18 cellular contexts compared by ENCODE assay signal in genomic region chr12:107486140-107486892, GRCh38.
A peak's percentile ranks its signal among the peaks of the same experiment; 100 is the strongest.
DNase-seq lines count a peak whose midpoint lies in the region; ATAC-seq and TF ChIP-seq lines count a peak whose summit lies in the region.
"Had no signal": no experiment of that assay in that cellular context is flagged by ENCODE, and none has a peak within 500 bp of the region (broad histone marks: within the 10 kb centered on the region; RNA-seq: fewer than 3 reads in every experiment).

No MANE protein-coding gene starts in this region.

- no peak overlapping the region for H4K91ac ChIP-seq in IMR-90 (ENCODE audit: insufficient read depth, low read depth, low read length)

- no peak overlapping the region for H3K4me3 ChIP-seq in IMR-90 (ENCODE audit: insufficient read depth, low read depth, low read length)
- H3K4me3 ChIP-seq in adipocyte (ENCODE audit: low read length): no peak overlapping the region

- H3K27ac ChIP-seq in IMR-90 (ENCODE audit: insufficient read depth, low read length): no peak overlapping the region
- H3K27ac ChIP-seq: 22Rv1 had no signal

- intact Hi-C loops in IMR-90 (cut with micrococcal nuclease): no loop called here

- H3K36me3 ChIP-seq in IMR-90 (ENCODE audit: control insufficient read depth, insufficient read depth, low read length) (no peaks in the 10 kb centered on the region), adipocyte (ENCODE audit: control insufficient read depth, insufficient read depth, low read length, severe bottlenecking) (no peaks in the 10 kb centered on the region)

- no peak overlapping the region for H2AK9ac ChIP-seq in IMR-90 (replicated peaks; ENCODE audit: low read depth, low read length, poor library complexity)

- H3K9me1 ChIP-seq in IMR-90 (ENCODE audit: insufficient read depth, low read length): no peaks in the 10 kb centered on the region

- CTCF ChIA-PET in IMR-90 (lab: Yijun Ruan, JAX): no interaction called here

- H3K27me3 ChIP-seq in IMR-90 (ENCODE audit: control insufficient read depth, insufficient read depth, low read length) (peaks cover 4% of the 10 kb centered on the region; the same call in 1 of the 2 replicates), adipocyte (replicated peaks; ENCODE audit: control insufficient read depth, insufficient read depth, low read length) (peaks cover 8% of the 10 kb centered on the region)

- H3K4me2 ChIP-seq in IMR-90 (ENCODE audit: low read depth, low read length): 0 out of 2 replicates have a peak overlapping the region, but pooled peaks have one; percentile 17

- H3K23ac ChIP-seq in IMR-90 (ENCODE audit: low read depth, low read length): no peak overlapping the region

- H3K18ac ChIP-seq in IMR-90 (ENCODE audit: low read depth, low read length): no peak overlapping the region; the same call in 1 of the 2 replicates

- no peak overlapping the region for H2BK15ac ChIP-seq in IMR-90 (ENCODE audit: low read depth, low read length)

- no peak overlapping the region for H4K5ac ChIP-seq in IMR-90 (ENCODE audit: low read depth, low read length)

- in situ Hi-C loops in IMR-90 (cut with MboI; ENCODE audit: low sequenced_read_pairs): no loop called here

- DNase-seq in DMS153 (lab: John Stamatoyannopoulos, UW): peak; percentile 42
- DNase-seq in DMS153 treated with DMSO at 0.1 percent for 48 hours (lab: John Stamatoyannopoulos, UW; ENCODE audit: unreplicated experiment): no peak
- no peak for DNase-seq in IMR-90
- no peak for DNase-seq in adipocyte (ENCODE audit: low read depth)
- DNase-seq in nephron progenitor cell: no peak
- no peak for DNase-seq in cerebellum (ENCODE audit: low spot score)
- DNase-seq in activated T-cell treated with anti-CD3 and anti-CD28 coated beads, Interleukin-2, amount 50 U/mL, for 72 hours: no peak
- DNase-seq: COR-L47; NCI-H1436 treated with DMSO at 0.1 percent for 48 hours; NCI-H2107; NCI-H2227 treated with DMSO at 0.1 percent for 48 hours; NCI-H524; NK-92 treated with Interleukin-12 subunit alpha and Interleukin-12 subunit beta, amount 100 ng/mL, for 24 hours; RPMI8226; SIG-M5 had no signal

- no peak overlapping the region for H2BK120ac ChIP-seq in IMR-90 (ENCODE audit: low read depth, low read length)

- TF ChIP-seq POLR2A in IMR-90 (IDR thresholded peaks at IDR 0.05; ENCODE audit: low read depth, low read length): no peak

- H2BK5ac ChIP-seq in IMR-90 (ENCODE audit: low read depth, low read length, poor library complexity, severe bottlenecking): no peak overlapping the region

- H3K9me3 ChIP-seq in IMR-90 (ENCODE audit: control insufficient read depth, insufficient read depth, low read length) (no peaks in the 10 kb centered on the region), adipocyte (ENCODE audit: control insufficient read depth, low read length) (no peaks in the 10 kb centered on the region)

- H3K9ac ChIP-seq in IMR-90 (ENCODE audit: low read depth, low read length): no peak overlapping the region
- H3K9ac ChIP-seq in adipocyte (ENCODE audit: low read length): peak overlapping the region; percentile 11

- no peak overlapping the region for H2AK5ac ChIP-seq in IMR-90 (ENCODE audit: low read depth, low read length)

- no peak for ATAC-seq in IMR-90 (ENCODE audit: low read depth)
- no peak for ATAC-seq in HG02852 (IDR thresholded peaks at IDR 0.05; ENCODE audit: unreplicated experiment)
- no peak for ATAC-seq in activated T-cell treated with anti-CD3 and anti-CD28 coated beads, Interleukin-2, amount 50 U/mL, for 72 hours (replicated peaks in 1 of 2)

- H3K14ac ChIP-seq in IMR-90 (replicated peaks; ENCODE audit: low read depth, low read length): no peak overlapping the region

- no CpG with 5 or more reads among the region's 2 CpGs for WGBS in IMR-90 (ENCODE audit: extremely low coverage in 2 of 2, insufficient read length in 1 of 2), 2 experiments

- no peaks in the 10 kb centered on the region for H3K36me3 Mint-ChIP-seq in nephron progenitor cell (ENCODE audit: low read depth)
- no peaks in the 10 kb centered on the region for H3K36me3 Mint-ChIP-seq in activated T-cell treated with anti-CD3 and anti-CD28 coated beads, Interleukin-2, amount 50 U/mL, for 72 hours (ENCODE audit: insufficient read depth in 2 of 2)
- H3K36me3 Mint-ChIP-seq: IgD-negative memory B cell had no signal

- POLR2A ChIA-PET in IMR-90 (lab: Charles Lee; ENCODE audit: unreplicated experiment): no interaction called here

- H2BK20ac ChIP-seq in IMR-90 (ENCODE audit: low read depth, low read length): no peak overlapping the region

- H3K4me1 ChIP-seq in IMR-90 (ENCODE audit: control insufficient read depth, insufficient read depth, low read length) (no peaks in the 10 kb centered on the region; the same call in 1 of the 2 replicates), adipocyte (ENCODE audit: control insufficient read depth, insufficient read depth, low read length) (peaks cover 38% of the 10 kb centered on the region)

- no peak overlapping the region for H4K8ac ChIP-seq in IMR-90 (ENCODE audit: low read depth in 2 of 2, low read length in 2 of 2)

- BruUV-seq in IMR-90 (replicated peaks; lab: Mats Ljungman, UMichigan): no TSS peak

- H3K4ac ChIP-seq in IMR-90 (ENCODE audit: low read depth, low read length): no peak overlapping the region

- no peak for TF ChIP-seq CTCF in IMR-90 (conservative IDR thresholded peaks at IDR 0.05; ENCODE audit: low read depth, low read length)
- no peak for TF ChIP-seq CTCF in nephron progenitor cell (IDR thresholded peaks at IDR 0.05)

- dilution Hi-C loops in IMR-90 (cut with HindIII; ENCODE audit: low sequenced_read_pairs, unreplicated experiment): no loop called here

- H3K4me3 Mint-ChIP-seq in nephron progenitor cell: no peak overlapping the region
- no peak overlapping the region for H3K4me3 Mint-ChIP-seq in activated T-cell treated with anti-CD3 and anti-CD28 coated beads, Interleukin-2, amount 50 U/mL, for 72 hours
- H3K4me3 Mint-ChIP-seq: IgD-negative memory B cell had no signal

- H3K9me3 Mint-ChIP-seq in nephron progenitor cell: no peaks in the 10 kb centered on the region
- H3K9me3 Mint-ChIP-seq in activated T-cell treated with anti-CD3 and anti-CD28 coated beads, Interleukin-2, amount 50 U/mL, for 72 hours: no peaks in the 10 kb centered on the region
- H3K9me3 Mint-ChIP-seq: IgD-negative memory B cell had no signal

- no peak overlapping the region for H2AFZ ChIP-seq in IMR-90 (replicated peaks; ENCODE audit: low read length, poor library complexity)

- TF ChIP-seq RAD21 in IMR-90 (IDR thresholded peaks at IDR 0.05; ENCODE audit: low read length): no peak

- H3K79me1 ChIP-seq in IMR-90 (ENCODE audit: low read depth in 1 of 2, low read length in 2 of 2): no peaks in the 10 kb centered on the region

- H3K56ac ChIP-seq in IMR-90 (ENCODE audit: extremely low read depth, insufficient read depth, low read length): no peak overlapping the region

- H3K4me1 Mint-ChIP-seq in nephron progenitor cell: peaks cover 94% of the 10 kb centered on the region
- peaks cover 37% of the 10 kb centered on the region for H3K4me1 Mint-ChIP-seq in activated T-cell treated with anti-CD3 and anti-CD28 coated beads, Interleukin-2, amount 50 U/mL, for 72 hours (ENCODE audit: low read depth)

- no peaks in the 10 kb centered on the region for H4K20me1 ChIP-seq in IMR-90 (ENCODE audit: insufficient read depth, low read length)

- H3K27me3 Mint-ChIP-seq in nephron progenitor cell (ENCODE audit: low read depth, poor library complexity): peaks cover 7% of the 10 kb centered on the region
- H3K27me3 Mint-ChIP-seq in activated T-cell treated with anti-CD3 and anti-CD28 coated beads, Interleukin-2, amount 50 U/mL, for 72 hours (ENCODE audit: low read depth): no peaks in the 10 kb centered on the region

- peak overlapping the region; percentile 91 for H3K27ac Mint-ChIP-seq in nephron progenitor cell
- H3K27ac Mint-ChIP-seq in activated T-cell treated with anti-CD3 and anti-CD28 coated beads, Interleukin-2, amount 50 U/mL, for 72 hours: no peak overlapping the region

TF ChIP-seq in IMR-90, 13 proteins besides CTCF, POLR2A, EP300 and RAD21:
- no peak for TF ChIP-seq MAZ (IDR thresholded peaks at IDR 0.05; ENCODE audit: borderline replicate concordance, low read depth, low read length)
- TF ChIP-seq ELK1 (IDR thresholded peaks at IDR 0.05; ENCODE audit: borderline replicate concordance, low read depth, low read length): no peak
- no peak for TF ChIP-seq CHD1 (IDR thresholded peaks at IDR 0.05; ENCODE audit: low read depth, low read length)
- no peak for TF ChIP-seq MXI1 (IDR thresholded peaks at IDR 0.05; ENCODE audit: borderline replicate concordance, low read depth, low read length)
- no peak for TF ChIP-seq MAFK (IDR thresholded peaks at IDR 0.05; ENCODE audit: low read depth, low read length)
- TF ChIP-seq, protein P1, sequence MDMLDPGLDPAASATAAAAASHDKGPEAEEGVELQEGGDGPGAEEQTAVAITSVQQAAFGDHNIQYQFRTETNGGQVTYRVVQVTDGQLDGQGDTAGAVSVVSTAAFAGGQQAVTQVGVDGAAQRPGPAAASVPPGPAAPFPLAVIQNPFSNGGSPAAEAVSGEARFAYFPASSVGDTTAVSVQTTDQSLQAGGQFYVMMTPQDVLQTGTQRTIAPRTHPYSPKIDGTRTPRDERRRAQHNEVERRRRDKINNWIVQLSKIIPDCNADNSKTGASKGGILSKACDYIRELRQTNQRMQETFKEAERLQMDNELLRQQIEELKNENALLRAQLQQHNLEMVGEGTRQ (IDR thresholded peaks at IDR 0.05; ENCODE audit: low read depth, low read length): no peak
- TF ChIP-seq RCOR1 (IDR thresholded peaks at IDR 0.05; ENCODE audit: insufficient replicate concordance, low read length): no peak
